8 cellular contexts compared by ENCODE assay signal in the genomic region with DNA sequence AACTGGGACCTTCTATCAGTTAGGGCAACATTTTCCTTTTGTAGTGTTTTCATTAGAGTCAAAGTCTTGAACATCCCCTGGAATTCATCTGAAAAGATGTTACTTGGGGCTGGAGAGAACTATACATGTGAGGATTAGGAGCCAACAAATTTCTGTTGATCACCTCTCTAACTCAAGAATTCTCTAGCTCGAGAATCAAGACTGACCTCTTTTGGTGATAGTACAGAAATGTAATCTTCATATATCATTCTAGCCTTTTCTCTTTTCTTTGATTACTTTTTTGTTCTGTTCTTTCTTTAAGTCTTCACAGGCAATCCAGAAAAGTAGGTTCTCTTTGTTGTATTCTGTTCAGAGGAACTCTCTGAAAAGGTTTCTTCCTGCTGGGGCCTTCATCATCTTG. TPM values are rescaled to one million over a fixed set of nuclear protein-coding genes. Genes with fewer than 3 reads are reported as not detected.
A peak's percentile ranks its signal among the peaks of the same experiment; 100 is the strongest.
DNase-seq lines count a peak whose midpoint lies in the region; ATAC-seq and TF ChIP-seq lines count a peak whose summit lies in the region.

No MANE protein-coding gene starts in this region.

- intact Hi-C loops in activated CD4-positive, alpha-beta T cell treated with anti-CD3 and anti-CD28 coated beads for 36 hours (cut with DNase I, micrococcal nuclease), result no loop called here

- H3K4me3 ChIP-seq in fibroblast of the aortic adventitia (ENCODE audit: low read depth, low read length), result no peak overlapping the region

- H3K27me3 Mint-ChIP-seq in activated CD4-positive, alpha-beta T cell treated with anti-CD3 and anti-CD28 coated beads for 36 hours, result no peaks in the 10 kb centered on the region

- peaks cover 86% of the 10 kb centered on the region for H3K4me1 Mint-ChIP-seq in activated CD4-positive, alpha-beta T cell treated with anti-CD3 and anti-CD28 coated beads for 36 hours

- ATAC-seq in activated CD4-positive, alpha-beta T cell treated with anti-CD3 and anti-CD28 coated beads for 36 hours, result no peak
- ATAC-seq in GM18909 (IDR thresholded peaks at IDR 0.05; ENCODE audit: poor library complexity, unreplicated experiment), result no peak

- TF ChIP-seq CTCF in fibroblast of the aortic adventitia (IDR thresholded peaks at IDR 0.05; ENCODE audit: insufficient read depth, low read length), result no peak

- H3K9me3 Mint-ChIP-seq in activated CD4-positive, alpha-beta T cell treated with anti-CD3 and anti-CD28 coated beads for 36 hours (ENCODE audit: low read depth), result peaks cover 3% of the 10 kb centered on the region

- H3K36me3 Mint-ChIP-seq in activated CD4-positive, alpha-beta T cell treated with anti-CD3 and anti-CD28 coated beads for 36 hours (ENCODE audit: low read depth), result peaks cover 26% of the 10 kb centered on the region

- DNase-seq in activated CD4-positive, alpha-beta T cell treated with anti-CD3 and anti-CD28 coated beads for 36 hours, result no peak
- no peak for DNase-seq in activated CD4-positive, alpha-beta T cell treated with anti-CD3 and anti-CD28 coated beads for 48 hours
- peak; percentile 7 for DNase-seq in SK-N-DZ (ENCODE audit: low spot score)
- peak; percentile 24 for DNase-seq in fibroblast of the aortic adventitia (ENCODE audit: low read depth)
- DNase-seq in superior temporal gyrus (ENCODE audit: extremely low spot score), result peak; percentile 65
- no peak for DNase-seq in SHP77 treated with DMSO at 0.1 percent for 48 hours (lab: John Stamatoyannopoulos, UW)
- DNase-seq in epidermal melanocyte (ENCODE audit: insufficient read length, low spot score), result no peak

- CTCF ChIA-PET in activated CD4-positive, alpha-beta T cell treated with anti-CD3 and anti-CD28 coated beads for 36 hours (lab: Charles Lee), result interaction anchor here (0.7 to 3.0 kb wide), 7 partner anchors 11 to 61 kb away, joined by 3 to 15 read pairs (median 3); no protein-coding TSS in a partner anchor

- POLR2A ChIA-PET in activated CD4-positive, alpha-beta T cell treated with anti-CD3 and anti-CD28 coated beads for 36 hours (lab: Charles Lee), result no interaction called here

- peak overlapping the region; percentile 84 for H3K27ac Mint-ChIP-seq in activated CD4-positive, alpha-beta T cell treated with anti-CD3 and anti-CD28 coated beads for 36 hours

- H3K4me3 Mint-ChIP-seq in activated CD4-positive, alpha-beta T cell treated with anti-CD3 and anti-CD28 coated beads for 36 hours, result no peak overlapping the region

RNA-seq across cellular contexts. Expression of a gene that starts 26.4 kb away (rescaled TPM):
- 10 to 100 TPM; 75.2 to 87.0 TPM for total RNA-seq in activated CD4-positive, alpha-beta T cell treated with anti-CD3 and anti-CD28 coated beads for 36 hours
- 2.1 and 2.9 TPM in 2 replicates for polyA plus RNA-seq in SK-N-DZ (2014; cell fraction: cytosol; rRNA removed)
- polyA plus RNA-seq in SK-N-DZ (2014; cell fraction: nucleus; rRNA removed), result 1.3 and 4.8 TPM in 2 replicates
- 47.0 and 51.0 TPM in 2 replicates for total RNA-seq in fibroblast of the aortic adventitia (ENCODE audit: low replicate concordance)

Comparison
In these comparisons a context has a peak if more than half of its experiments do, and no peak if none do; other contexts are left out.
1. DNase-seq: peak in SK-N-DZ (single experiment), fibroblast of the aortic adventitia (single experiment) and superior temporal gyrus (single experiment); none in activated CD4-positive, alpha-beta T cell treated with anti-CD3 and anti-CD28 coated beads for 36 hours (single experiment), activated CD4-positive, alpha-beta T cell treated with anti-CD3 and anti-CD28 coated beads for 48 hours (single experiment), SHP77 treated with DMSO at 0.1 percent for 48 hours (single experiment) and epidermal melanocyte (single experiment).